In the genomic region with DNA sequence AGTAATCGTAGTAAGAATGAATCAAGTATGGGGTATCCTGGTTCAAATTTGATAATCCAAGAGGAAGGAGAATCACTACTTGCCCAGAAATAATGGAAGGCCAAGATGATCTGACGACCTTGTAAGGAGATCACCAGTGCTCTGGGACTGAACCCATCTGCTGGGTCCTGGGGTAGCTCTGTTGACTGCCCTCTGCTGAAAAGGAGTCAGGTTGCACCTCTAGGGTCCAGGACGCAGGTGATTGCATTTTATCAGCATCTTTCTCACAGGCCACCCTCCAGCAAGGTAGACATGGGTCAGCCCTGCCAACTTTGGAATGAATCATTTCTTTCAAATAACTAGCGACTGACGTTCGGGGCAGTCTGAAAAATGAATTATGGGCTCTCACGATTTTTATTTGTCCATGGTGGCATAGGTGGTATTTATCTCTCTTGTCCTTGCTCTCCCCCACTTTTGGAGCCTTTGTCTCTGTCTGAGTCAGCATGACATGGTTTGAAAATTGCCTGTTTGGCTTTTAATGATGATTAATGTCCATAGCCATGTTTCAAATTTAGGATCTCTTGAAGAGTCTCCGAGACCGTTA, we compare ENCODE assay signal across 20 cellular contexts.
DNase-seq lines count a peak whose midpoint lies in the region; ATAC-seq, FAIRE-seq and TF ChIP-seq lines count a peak whose summit lies in the region.
"Had no signal": no experiment of that assay in that cellular context is flagged by ENCODE, and none has a peak within 500 bp of the region (broad histone marks: within the 10 kb centered on the region; RNA-seq: fewer than 3 reads in every experiment).

No MANE protein-coding gene starts in this region.

- no peak for FAIRE-seq in K562 (lab: Jason Lieb, UNC)
- FAIRE-seq: A204.1, GM12878 had no signal

- no peaks in the 10 kb centered on the region for H3K36me3 ChIP-seq in K562 (ENCODE audit: control insufficient read depth, insufficient read depth, low read length)
- H3K36me3 ChIP-seq: ascending aorta, Peyer's patch, upper lobe of left lung had no signal

- H3K9me3 ChIP-seq in K562 (replicated peaks; ENCODE audit: control insufficient read depth, insufficient read depth, low read depth, low read length): no peaks in the 10 kb centered on the region
- H3K9me3 ChIP-seq: ascending aorta, Peyer's patch, upper lobe of left lung had no signal

- no peaks in the 10 kb centered on the region for H4K20me1 ChIP-seq in K562 (replicated peaks; ENCODE audit: control insufficient read depth, insufficient read depth, low read length)

- in situ Hi-C loops in K562 (cut with MboI): no loop called here

- ATAC-seq in K562 (peak; percentile 58; the same call in 1 of the 3 replicates), GM18909 (IDR thresholded peaks at IDR 0.05; ENCODE audit: poor library complexity, unreplicated experiment) (no peak)
- ATAC-seq: GM12878, left colon had no signal

- WGBS in K562 (ENCODE audit: insufficient coverage, low coverage, missing lambda C conversion rate): 61% methylated on average over 9 of the region's 9 CpGs

- H3K9ac ChIP-seq in K562 (ENCODE audit: insufficient read depth in 1 of 2, low read depth in 2 of 2, low read length in 2 of 2): no peak overlapping the region
- H3K9ac ChIP-seq: KMS-11 had no signal

- TF ChIP-seq EP300 in K562 (IDR thresholded peaks at IDR 0.05; ENCODE audit: low read length): no peak

- no peak overlapping the region for H3K27ac ChIP-seq in K562 (ENCODE audit: extremely low read depth, low read depth, low read length)
- H3K27ac ChIP-seq: ascending aorta, KMS-11, upper lobe of left lung had no signal

- no peak overlapping the region for H3K4me2 ChIP-seq in K562 (ENCODE audit: insufficient read depth, low read length)
- H3K4me2 ChIP-seq: KMS-11 had no signal

- H3K27me3 ChIP-seq in K562 (ENCODE audit: control insufficient read depth in 2 of 2, insufficient read depth in 2 of 2, low read length in 2 of 2): no peaks in the 10 kb centered on the region
- H3K27me3 ChIP-seq: ascending aorta, Peyer's patch, upper lobe of left lung had no signal

- POLR2A ChIA-PET in K562 (lab: Yijun Ruan, JAX): interaction anchor here (0.6 to 0.8 kb wide), 3 partner anchors 21 to 313 kb away, joined by 3 to 4 read pairs (median 3); no protein-coding TSS in a partner anchor

- no peak for TF ChIP-seq POLR2A in K562 (conservative IDR thresholded peaks at IDR 0.05)

- no TSS peak for BruUV-seq in K562 (replicated peaks; lab: Mats Ljungman, UMichigan)

- CTCF ChIA-PET in K562 (lab: Yijun Ruan, JAX; ENCODE audit: low intra/inter-chr PET ratio): interaction anchor here (0.7 kb wide), 1 partner anchor 320 kb away, joined by 3 read pairs; no protein-coding TSS in a partner anchor

- intact Hi-C loops in K562 (cut with micrococcal nuclease): no loop called here

- peaks cover 10 to 15% of the 10 kb centered on the region in 2 experiments; a peak in 3 of 5 replicates for H3K4me1 ChIP-seq in K562 (replicated peaks in 1 of 2; ENCODE audit: control insufficient read depth in 2 of 2, insufficient read depth in 2 of 2, low read length in 2 of 2)

- DNase-seq in NCI-H1694 treated with DMSO at 0.1 percent for 48 hours (lab: John Stamatoyannopoulos, UW): peak; percentile 24
- no peak for DNase-seq in NCI-H1694 (lab: John Stamatoyannopoulos, UW)
- DNase-seq in NCI-H2227 treated with DMSO at 0.1 percent for 48 hours (lab: John Stamatoyannopoulos, UW): peak; percentile 95
- DNase-seq in K562 (ENCODE audit: extremely low read depth in 1 of 4, low spot score in 3 of 4): no peak
- DNase-seq in NK-92 (lab: John Stamatoyannopoulos, UW; ENCODE audit: unreplicated experiment): no peak
- DNase-seq in Kasumi-1 (lab: John Stamatoyannopoulos, UW): no peak
- DNase-seq in ecto neural progenitor cell (ENCODE audit: low spot score): no peak
- DNase-seq: activated CD4-positive, alpha-beta T cell treated with anti-CD3 and anti-CD28 coated beads, Interleukin-2, amount 10 ng/mL, durations not matched to agents 7 days and 5 days; activated naive CD4-positive, alpha-beta T cell treated with anti-CD3 and anti-CD28 coated beads for 36 hours; activated T-cell treated with anti-CD3 and anti-CD28 coated beads for 4 hours; left colon; NCI-H187 treated with DMSO at 0.1 percent for 48 hours; NCI-H526; Peyer's patch; upper lobe of left lung had no signal

- TF ChIP-seq CTCF in K562 (IDR thresholded peaks at IDR 0.05 in 2 of 3, conservative IDR thresholded peaks at IDR 0.05 in 1 of 3; ENCODE audit: insufficient read depth in 2 of 3, low read depth in 1 of 3, low read length in 3 of 3): 0 out of 6 replicates have a peak, but pooled peaks of 1 of the 3 experiments have one; percentile 19

- no peak overlapping the region for H2AFZ ChIP-seq in K562 (ENCODE audit: low read depth, low read length)

- no peak for TF ChIP-seq RAD21 in K562 (CRISPR knock-in tag; conservative IDR thresholded peaks at IDR 0.05 in 1 of 2, IDR thresholded peaks at IDR 0.05 in 1 of 2)

- peaks cover 4% of the 10 kb centered on the region; the same call in 1 of the 3 replicates for H3K79me2 ChIP-seq in K562 (ENCODE audit: control insufficient read depth, insufficient read depth, low read length)

- no peak overlapping the region for H3K4me3 ChIP-seq in K562
- H3K4me3 ChIP-seq: ascending aorta, GM12878, Peyer's patch, upper lobe of left lung had no signal

- H3K9me1 ChIP-seq in K562 (ENCODE audit: control insufficient read depth, insufficient read depth, low read length): no peaks in the 10 kb centered on the region

TF ChIP-seq in K562, 482 proteins besides CTCF, POLR2A, EP300 and RAD21 (continues in another document):
- TF ChIP-seq, protein P1, sequence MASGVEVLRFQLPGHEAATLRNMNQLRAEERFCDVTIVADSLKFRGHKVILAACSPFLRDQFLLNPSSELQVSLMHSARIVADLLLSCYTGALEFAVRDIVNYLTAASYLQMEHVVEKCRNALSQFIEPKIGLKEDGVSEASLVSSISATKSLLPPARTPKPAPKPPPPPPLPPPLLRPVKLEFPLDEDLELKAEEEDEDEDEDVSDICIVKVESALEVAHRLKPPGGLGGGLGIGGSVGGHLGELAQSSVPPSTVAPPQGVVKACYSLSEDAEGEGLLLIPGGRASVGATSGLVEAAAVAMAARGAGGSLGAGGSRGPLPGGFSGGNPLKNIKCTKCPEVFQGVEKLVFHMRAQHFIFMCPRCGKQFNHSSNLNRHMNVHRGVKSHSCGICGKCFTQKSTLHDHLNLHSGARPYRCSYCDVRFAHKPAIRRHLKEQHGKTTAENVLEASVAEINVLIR (CRISPR knock-in tag; IDR thresholded peaks at IDR 0.05): no peak
- no peak for TF ChIP-seq ZNF75A (CRISPR knock-in tag; IDR thresholded peaks at IDR 0.05)
- TF ChIP-seq MAFF (IDR thresholded peaks at IDR 0.05; ENCODE audit: low read length): 0 out of 2 replicates have a peak, but pooled peaks have one; percentile 8
- TF ChIP-seq ZNF24 (IDR thresholded peaks at IDR 0.05): no peak
- TF ChIP-seq EZH2 (IDR thresholded peaks at IDR 0.05; ENCODE audit: borderline replicate concordance, low read depth, low read length): no peak
- TF ChIP-seq OTX1 (CRISPR knock-in tag; IDR thresholded peaks at IDR 0.05): no peak
- TF ChIP-seq SMARCA4 (IDR thresholded peaks at IDR 0.05): no peak
- no peak for TF ChIP-seq CHCHD3 (CRISPR knock-in tag; IDR thresholded peaks at IDR 0.05)
- TF ChIP-seq HNRNPH1 (optimal IDR thresholded peaks at IDR 0.05; ENCODE audit: low read depth, low read length): no peak
- no peak for TF ChIP-seq MECOM (CRISPR knock-in tag; IDR thresholded peaks at IDR 0.05)
- no peak for TF ChIP-seq SRSF7 (optimal IDR thresholded peaks at IDR 0.05; ENCODE audit: low read depth, low read length)
- TF ChIP-seq, protein P2, sequence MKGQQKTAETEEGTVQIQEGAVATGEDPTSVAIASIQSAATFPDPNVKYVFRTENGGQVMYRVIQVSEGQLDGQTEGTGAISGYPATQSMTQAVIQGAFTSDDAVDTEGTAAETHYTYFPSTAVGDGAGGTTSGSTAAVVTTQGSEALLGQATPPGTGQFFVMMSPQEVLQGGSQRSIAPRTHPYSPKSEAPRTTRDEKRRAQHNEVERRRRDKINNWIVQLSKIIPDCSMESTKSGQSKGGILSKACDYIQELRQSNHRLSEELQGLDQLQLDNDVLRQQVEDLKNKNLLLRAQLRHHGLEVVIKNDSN (CRISPR knock-in tag; IDR thresholded peaks at IDR 0.05): no peak
- TF ChIP-seq, protein P3, sequence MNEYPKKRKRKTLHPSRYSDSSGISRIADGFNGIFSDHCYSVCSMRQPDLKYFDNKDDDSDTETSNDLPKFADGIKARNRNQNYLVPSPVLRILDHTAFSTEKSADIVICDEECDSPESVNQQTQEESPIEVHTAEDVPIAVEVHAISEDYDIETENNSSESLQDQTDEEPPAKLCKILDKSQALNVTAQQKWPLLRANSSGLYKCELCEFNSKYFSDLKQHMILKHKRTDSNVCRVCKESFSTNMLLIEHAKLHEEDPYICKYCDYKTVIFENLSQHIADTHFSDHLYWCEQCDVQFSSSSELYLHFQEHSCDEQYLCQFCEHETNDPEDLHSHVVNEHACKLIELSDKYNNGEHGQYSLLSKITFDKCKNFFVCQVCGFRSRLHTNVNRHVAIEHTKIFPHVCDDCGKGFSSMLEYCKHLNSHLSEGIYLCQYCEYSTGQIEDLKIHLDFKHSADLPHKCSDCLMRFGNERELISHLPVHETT (CRISPR knock-in tag; conservative IDR thresholded peaks at IDR 0.05 in 1 of 2, IDR thresholded peaks at IDR 0.05 in 1 of 2): no peak
- no peak for TF ChIP-seq ZBTB17 (CRISPR knock-in tag; IDR thresholded peaks at IDR 0.05)
- TF ChIP-seq HNRNPUL1 (IDR thresholded peaks at IDR 0.05; ENCODE audit: low read length): no peak
- no peak for TF ChIP-seq MCM5 (IDR thresholded peaks at IDR 0.05; ENCODE audit: low read depth)
- TF ChIP-seq MEIS2 (IDR thresholded peaks at IDR 0.05; ENCODE audit: partially characterized antibody): peak; percentile 36
- TF ChIP-seq JUND (IDR thresholded peaks at IDR 0.05; ENCODE audit: borderline replicate concordance, low read depth, low read length): no peak
- no peak for TF ChIP-seq JUND (tag; IDR thresholded peaks at IDR 0.05; ENCODE audit: borderline replicate concordance, low read depth, low read length)
- no peak for TF ChIP-seq ZNF431 (CRISPR knock-in tag; IDR thresholded peaks at IDR 0.05)
- TF ChIP-seq HEY1 (CRISPR knock-in tag; IDR thresholded peaks at IDR 0.05; ENCODE audit: borderline replicate concordance): no peak

Comparison
In these comparisons a context has a peak if more than half of its experiments do, and no peak if none do; other contexts are left out.
1. DNase-seq: peak in NCI-H1694 treated with DMSO at 0.1 percent for 48 hours (single experiment) and NCI-H2227 treated with DMSO at 0.1 percent for 48 hours (single experiment); none in NCI-H1694 (single experiment), K562 (0 of 4), NK-92 (single experiment), Kasumi-1 (0 of 2) and ecto neural progenitor cell (single experiment).